In genomic region chr10:78002541-78003284, GRCh38 we compare ENCODE assay signal across 20 cellular contexts.
"Had no signal": no experiment of that assay in that cellular context is flagged by ENCODE, and none has a peak within 500 bp of the region (broad histone marks: within the 10 kb centered on the region; RNA-seq: fewer than 3 reads in every experiment).

No MANE protein-coding gene starts in this region.

- H3K27ac Mint-ChIP-seq: natural killer cell had no signal

- H3K4me1 ChIP-seq: foreskin keratinocyte, right atrium auricular region, sigmoid colon, testis, transverse colon had no signal

- H3K4me3 ChIP-seq: coronary artery, hepatocyte, lung, mucosa of descending colon, right atrium auricular region, sigmoid colon, testis, transverse colon had no signal

- H3K79me2 ChIP-seq: hepatocyte had no signal

- H3K9me3 ChIP-seq: mucosa of descending colon, right atrium auricular region, sigmoid colon, testis, transverse colon had no signal

- H3K27me3 ChIP-seq: foreskin keratinocyte, hepatocyte, right atrium auricular region, sigmoid colon, testis, transverse colon had no signal

- H3K4me3 Mint-ChIP-seq: natural killer cell, neural crest cell had no signal

- H3K4me1 Mint-ChIP-seq: natural killer cell, neural crest cell had no signal

- H3K9me3 Mint-ChIP-seq: natural killer cell, neural crest cell had no signal

- DNase-seq: caudate nucleus; effector CD8-positive, alpha-beta T cell; foreskin keratinocyte; head of caudate nucleus; left colon; left ventricle myocardium superior; mucosa of descending colon; natural killer cell; posterior cingulate gyrus; sigmoid colon; small intestine; stimulated activated CD4-positive, alpha-beta T cell treated with anti-CD3 and anti-CD28 coated beads, Interleukin-2, amount 100 ng/mL, for 48 hours; stimulated activated naive CD4-positive, alpha-beta T cell treated with Interleukin-2 at 50 U/mL for 16 hours; testis; transverse colon had no signal

- H3K4me2 ChIP-seq: hepatocyte had no signal

- H2AFZ ChIP-seq: hepatocyte had no signal

- ATAC-seq: foreskin keratinocyte, left colon, left ventricle myocardium superior, mucosa of descending colon, natural killer cell had no signal

- H3K27ac ChIP-seq: coronary artery, foreskin keratinocyte, hepatocyte, right atrium auricular region, sigmoid colon, testis, transverse colon had no signal
